ENCODE assay signal across 18 cellular contexts in genomic region chr17:885971-886571, GRCh38.
DNase-seq lines count a peak whose midpoint lies in the region; ATAC-seq and TF ChIP-seq lines count a peak whose summit lies in the region.
"Had no signal": no experiment of that assay in that cellular context is flagged by ENCODE, and none has a peak within 500 bp of the region (broad histone marks: within the 10 kb centered on the region; RNA-seq: fewer than 3 reads in every experiment).

No MANE protein-coding gene starts in this region.

- H3K27ac ChIP-seq in right atrium auricular region (peak overlapping the region; percentile 78 to 80), transverse colon (peak overlapping the region; percentile 74 to 89 (median 85))
- H3K27ac ChIP-seq: lower lobe of right lung had no signal

- 73 to 90% methylated on average over 9 to 18 of the region's 18 CpGs for WGBS in transverse colon (ENCODE audit: low coverage in 1 of 2), 2 donors

- peaks cover 80% of the 10 kb centered on the region for H3K4me1 Mint-ChIP-seq in osteocyte (ENCODE audit: unreplicated experiment)

- TF ChIP-seq CTCF in right atrium auricular region (IDR thresholded peaks at IDR 0.05) (no peak), osteocyte (IDR thresholded peaks at IDR 0.05) (no peak), transverse colon (IDR thresholded peaks at IDR 0.05) (no peak)

- H3K4me3 ChIP-seq in right atrium auricular region (no peak overlapping the region), transverse colon (no peak overlapping the region)
- H3K4me3 ChIP-seq: lower lobe of right lung had no signal

- intact Hi-C loops in transverse colon (cut with DNase I; ENCODE audit: low total_unique reads) = loop anchor here (10.0 kb wide), 1 partner anchor 89 kb away; the partner anchor contains the start of gene NXN

- no peaks in the 10 kb centered on the region for H3K9me3 Mint-ChIP-seq in osteocyte (ENCODE audit: unreplicated experiment)
- H3K9me3 Mint-ChIP-seq: T-cell, WTC11 had no signal

- DNase-seq in cerebellum (ENCODE audit: low spot score) (peak; percentile 42), right atrium auricular region (ENCODE audit: low spot score) (peak; percentile 78), osteocyte (ENCODE audit: extremely low spot score, unreplicated experiment) (no peak), transverse colon (peak; percentile 52), NCI-H1436 (lab: John Stamatoyannopoulos, UW) (no peak), NCI-H2227 (lab: John Stamatoyannopoulos, UW; ENCODE audit: unreplicated experiment) (no peak)
- DNase-seq in activated CD8-positive, alpha-beta memory T cell treated with anti-CD3 and anti-CD28 coated beads, Interleukin-2, amount 50 U/mL, for 48 hours = no peak
- DNase-seq: Calu3; erythroblast; IMR-90; lower lobe of right lung; MV-4-11; NCI-H2171; stimulated activated naive CD4-positive, alpha-beta T cell; T-cell had no signal

- H3K27ac Mint-ChIP-seq in osteocyte (ENCODE audit: unreplicated experiment) = peak overlapping the region; percentile 18
- H3K27ac Mint-ChIP-seq: T-cell, WTC11 had no signal

- H3K4me1 ChIP-seq in right atrium auricular region (peaks cover 0 to 40% of the 10 kb centered on the region in 2 donors), transverse colon (peaks cover 8 to 45% (median 12%) of the 10 kb centered on the region in 4 donors)

- H3K36me3 Mint-ChIP-seq in osteocyte (ENCODE audit: unreplicated experiment) = peaks cover 3% of the 10 kb centered on the region
- H3K36me3 Mint-ChIP-seq: T-cell, WTC11 had no signal

- H3K9me3 ChIP-seq in right atrium auricular region = no peaks in the 10 kb centered on the region
- no peaks in the 10 kb centered on the region for H3K9me3 ChIP-seq in transverse colon
- H3K9me3 ChIP-seq: lower lobe of right lung had no signal

- TF ChIP-seq POLR2A in transverse colon (IDR thresholded peaks at IDR 0.05) = no peak

- no peak overlapping the region for H3K4me3 Mint-ChIP-seq in osteocyte (ENCODE audit: unreplicated experiment)
- H3K4me3 Mint-ChIP-seq: T-cell, WTC11 had no signal

- in situ Hi-C loops in transverse colon (cut with MboI; ENCODE audit: low pct_ligation_motif_present in 1 of 4, low pct_unique_long_range_greater_than_20kb in 1 of 4, low sequenced_read_pairs in 3 of 4) = no loop called here

- TF ChIP-seq EP300 in transverse colon (IDR thresholded peaks at IDR 0.05; ENCODE audit: low read depth) = no peak

- no peaks in the 10 kb centered on the region for H3K27me3 ChIP-seq in right atrium auricular region
- H3K27me3 ChIP-seq in transverse colon = no peaks in the 10 kb centered on the region

- ATAC-seq in HG02970 (IDR thresholded peaks at IDR 0.05; ENCODE audit: low FRiP score, unreplicated experiment) = no peak
- ATAC-seq: HCT116, lower lobe of right lung, T-cell, WTC11 had no signal

- H3K27me3 Mint-ChIP-seq in osteocyte (ENCODE audit: unreplicated experiment) = no peaks in the 10 kb centered on the region

- no peaks in the 10 kb centered on the region for H3K36me3 ChIP-seq in right atrium auricular region
- H3K36me3 ChIP-seq in transverse colon = no peaks in the 10 kb centered on the region
- H3K36me3 ChIP-seq: lower lobe of right lung had no signal

Comparison
In these comparisons a context has a peak if more than half of its experiments do, and no peak if none do; other contexts are left out.
1. DNase-seq: peak in cerebellum (single experiment), right atrium auricular region (single experiment) and transverse colon (single experiment); none in osteocyte (single experiment), NCI-H1436 (single experiment), activated CD8-positive, alpha-beta memory T cell treated with anti-CD3 and anti-CD28 coated beads, Interleukin-2, amount 50 U/mL, for 48 hours (single experiment) and NCI-H2227 (single experiment).